8 cellular contexts compared by ENCODE assay signal in genomic region chr7:44796504-44797328, GRCh38. TPM values are rescaled to one million over a fixed set of nuclear protein-coding genes. Genes with fewer than 3 reads are reported as not detected.
DNase-seq lines count a peak whose midpoint lies in the region; ATAC-seq, FAIRE-seq and TF ChIP-seq lines count a peak whose summit lies in the region.

TSS of gene PPIA (plus strand) at chr7:44796681. CDS start at chr7:44796725, 44 bp downstream.

- H4K91ac ChIP-seq in trophoblast cell (ENCODE audit: low read depth, low read length) = peak within 1 kb of the TSS; percentile 96

- H4K12ac ChIP-seq in trophoblast cell (ENCODE audit: low read depth, low read length) = peak within 1 kb of the TSS; percentile 76

- H3K14ac ChIP-seq in trophoblast cell (ENCODE audit: low read length) = peak within 1 kb of the TSS; percentile 92

- FAIRE-seq in GM12892 (lab: Jason Lieb, UNC) = peak; percentile 97

- WGBS in adipose tissue, 3 donors = 1% methylated on average over 83 to 99 of the region's 99 CpGs
- no CpG with 5 or more reads among the region's 99 CpGs for WGBS in trophoblast cell (ENCODE audit: extremely low coverage, insufficient coverage, insufficient read length)
- 1 to 2% methylated on average over 72 to 75 of the region's 99 CpGs for WGBS in tibial nerve, 2 donors

- DNase-seq in GM12892 (ENCODE audit: insufficient read length) = peak; percentile 98
- DNase-seq in NCI-H146 (lab: John Stamatoyannopoulos, UW) = peak; percentile 98
- peak; percentile 94 to 98 (median 98) for DNase-seq in T-cell
- peak; percentile 99 for DNase-seq in cardiac septum (ENCODE audit: low spot score)
- peak; percentile 98 to 100 for DNase-seq in trophoblast cell
- peak; percentile 95 to 96 for DNase-seq in tibial nerve (ENCODE audit: low spot score in 2 of 2)

- peak within 1 kb of the TSS; percentile 87 to 95 (median 89) for H3K4me3 Mint-ChIP-seq in T-cell

- no peak for TF ChIP-seq CTCF in tibial nerve (IDR thresholded peaks at IDR 0.05)

- peak within 1 kb of the TSS; percentile 89 for H2BK5ac ChIP-seq in trophoblast cell (ENCODE audit: low read depth, low read length, poor library complexity)

- peak within 1 kb of the TSS; percentile 15 for H2BK12ac ChIP-seq in trophoblast cell (ENCODE audit: low read length)

- TF ChIP-seq POLR2A in GM12892 (IDR thresholded peaks at IDR 0.05; ENCODE audit: low read depth, low read length) (peak; percentile 97), tibial nerve (IDR thresholded peaks at IDR 0.05) (peak; percentile 92 to 95)

- ATAC-seq in HG02840 (IDR thresholded peaks at IDR 0.05; ENCODE audit: low FRiP score, unreplicated experiment) (peak; percentile 87), T-cell (replicated peaks in 1 of 4) (peak; percentile 88 to 90 (median 90))

- H3K4me1 ChIP-seq in trophoblast cell (ENCODE audit: control insufficient read depth in 1 of 2, insufficient read depth in 2 of 2, low read length in 2 of 2) (peaks cover under 1 to 7% of the 10 kb centered on the region in 2 experiments), tibial nerve (peaks cover 0 to 34% (median 19%) of the 10 kb centered on the region in 4 donors)

- H3K18ac ChIP-seq in trophoblast cell (ENCODE audit: low read length) = peak within 1 kb of the TSS; percentile 83

- no peaks in the 10 kb centered on the region for H3K27me3 ChIP-seq in trophoblast cell (ENCODE audit: insufficient read depth, low read length)
- no peaks in the 10 kb centered on the region for H3K27me3 ChIP-seq in tibial nerve

- H3K27me3 Mint-ChIP-seq in T-cell = no peaks in the 10 kb centered on the region

- peak within 1 kb of the TSS; percentile 91 for H3K4me3 ChIP-seq in trophoblast cell (ENCODE audit: low read depth, low read length)
- peak within 1 kb of the TSS; percentile 59 to 95 (median 76) for H3K4me3 ChIP-seq in tibial nerve

- peaks cover 13 to 25% of the 10 kb centered on the region in 2 experiments for H3K36me3 ChIP-seq in trophoblast cell (ENCODE audit: control insufficient read depth in 1 of 2, insufficient read depth in 2 of 2, low read length in 2 of 2)
- peaks cover 7 to 26% (median 10%) of the 10 kb centered on the region in 3 donors for H3K36me3 ChIP-seq in tibial nerve

- H3K9me3 Mint-ChIP-seq in T-cell = no peaks in the 10 kb centered on the region

- H3K4me2 ChIP-seq in trophoblast cell (ENCODE audit: low read length) = peak within 1 kb of the TSS; percentile 71

- CTCF ChIA-PET in T-cell (lab: Charles Lee) = no interaction called here

- H3K36me3 Mint-ChIP-seq in T-cell = peaks cover 33% of the 10 kb centered on the region

- peaks cover 26 to 40% (median 39%) of the 10 kb centered on the region in 3 donors for H3K4me1 Mint-ChIP-seq in T-cell

- peak within 1 kb of the TSS; percentile 92 for H4K8ac ChIP-seq in trophoblast cell (ENCODE audit: low read depth, low read length)

- H3K9me3 ChIP-seq in trophoblast cell (ENCODE audit: insufficient read depth, low read depth, low read length) (no peaks in the 10 kb centered on the region), tibial nerve (no peaks in the 10 kb centered on the region)

- H3K4ac ChIP-seq in trophoblast cell (ENCODE audit: low read depth, low read length) = peak within 1 kb of the TSS; percentile 99

- TF ChIP-seq EP300 in tibial nerve (IDR thresholded peaks at IDR 0.05) = peak in 1 of 2 donors; percentile 96

- H3K79me2 ChIP-seq in trophoblast cell (ENCODE audit: control insufficient read depth, insufficient read depth, low read length, poor library complexity) = peaks cover 13% of the 10 kb centered on the region

- H2AFZ ChIP-seq in trophoblast cell (ENCODE audit: insufficient read depth, low read length, poor library complexity) = peak within 1 kb of the TSS; percentile 77

- H3K27ac ChIP-seq in adipose tissue (ENCODE audit: low read depth, low read length) (peak within 1 kb of the TSS; percentile 99), trophoblast cell (ENCODE audit: low read depth, low read length) (peak within 1 kb of the TSS; percentile 97), tibial nerve (peak within 1 kb of the TSS; percentile 96 to 100 (median 100))

- peak within 1 kb of the TSS; percentile 87 for H2BK120ac ChIP-seq in trophoblast cell (ENCODE audit: insufficient read depth, low read length, poor library complexity)

- no peak within 1 kb of the TSS for H3K23ac ChIP-seq in trophoblast cell (ENCODE audit: low read length)

- H3K9ac ChIP-seq in trophoblast cell (ENCODE audit: low read length) = peak within 1 kb of the TSS; percentile 92

- peak within 1 kb of the TSS; percentile 94 to 95 for H3K27ac Mint-ChIP-seq in T-cell

- H3K79me1 ChIP-seq in trophoblast cell (ENCODE audit: low read length) = peaks cover 10% of the 10 kb centered on the region

- peak within 1 kb of the TSS; percentile 31 for H2AK5ac ChIP-seq in trophoblast cell (ENCODE audit: low read length)

- POLR2A ChIA-PET in T-cell (lab: Charles Lee) = interaction anchor here (0.6 to 0.7 kb wide), 4 partner anchors 11 to 652 kb away, joined by 3 to 5 read pairs (median 4); no protein-coding TSS in a partner anchor

- intact Hi-C loops in cardiac septum (cut with DNase I) = loop anchor here (2.0 to 5.0 kb wide), 4 partner anchors 34 to 189 kb away; partner anchors contain the start of genes OGDH and ZMIZ2

RNA-seq across cellular contexts. Expression of gene PPIA, which starts in this region (rescaled TPM):
- polyA plus RNA-seq in GM12892 (2012; ENCODE audit: missing spikeins) = 3,328 TPM
- total RNA-seq in T-cell = 100 to 1,000 TPM; 673 to 863 (median 774) TPM
- 1,000 to 10,000 TPM; 1,331 to 2,758 (median 2,310) TPM for polyA plus RNA-seq in adipose tissue
- total RNA-seq in cardiac septum = 436 TPM
- polyA plus RNA-seq in trophoblast cell (2013) = 1,607 and 1,645 TPM in 2 replicates
- total RNA-seq in tibial nerve = 1,000 to 10,000 TPM in 2 of 4 donors, 100 to 1,000 TPM in 2; 803 to 1,127 (median 967) TPM

Comparison
In these comparisons a context has a peak if more than half of its experiments do, and no peak if none do; other contexts are left out.
1. Peak in every context shown above with its lines: DNase-seq, ATAC-seq, H3K4me3 ChIP-seq and H3K27ac ChIP-seq.